In the genomic region with DNA sequence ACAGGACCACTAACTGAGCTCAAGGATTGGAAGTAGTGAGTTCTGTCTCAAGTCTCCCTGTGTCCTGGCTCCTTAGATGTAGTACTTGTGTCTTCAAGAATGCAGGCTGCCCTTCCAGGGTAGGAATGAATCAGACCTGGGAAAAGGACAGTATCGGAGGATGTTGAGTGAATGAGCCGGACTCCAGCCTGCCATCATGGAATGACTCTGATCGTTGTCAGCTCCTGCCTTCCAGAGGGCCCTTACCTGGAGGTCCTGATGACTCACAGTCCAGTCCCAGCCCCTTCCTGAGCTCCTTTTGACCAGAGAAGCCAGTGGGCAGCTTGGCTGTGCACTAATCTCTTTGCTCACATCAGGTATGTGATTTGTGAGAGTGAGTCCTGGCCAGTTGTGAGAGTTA, we compare ENCODE assay signal across 38 cellular contexts.
"Had no signal": no experiment of that assay in that cellular context is flagged by ENCODE, and none has a peak within 500 bp of the region (broad histone marks: within the 10 kb centered on the region; RNA-seq: fewer than 3 reads in every experiment).

No MANE protein-coding gene starts in this region.

- H3K36me3 Mint-ChIP-seq: activated naive CD4-positive, alpha-beta T cell treated with anti-CD3 and anti-CD28 coated beads, Interleukin-2, amount 50 U/mL, for 24 hours; activated naive CD8-positive, alpha-beta T cell treated with anti-CD3 and anti-CD28 coated beads for 36 hours; brain had no signal

- DNase-seq: activated B cell treated with CpG ODN at 0.5 μM for 24 hours; activated CD4-positive, alpha-beta T cell treated with anti-CD3 and anti-CD28 coated beads for 48 hours; activated CD4-positive, alpha-beta T cell treated with anti-CD3 and anti-CD28 coated beads, Interleukin-2, amount 50 U/mL, for 1 hour; activated CD4-positive, alpha-beta T cell treated with anti-CD3 and anti-CD28 coated beads, Interleukin-2, amount 50 U/mL, for 48 hours; activated CD8-positive, alpha-beta memory T cell treated with anti-CD3 and anti-CD28 coated beads for 24 hours; activated CD8-positive, alpha-beta memory T cell treated with anti-CD3 and anti-CD28 coated beads, Interleukin-2, amount 50 U/mL, for 4 hours; activated CD8-positive, alpha-beta T cell treated with anti-CD3 and anti-CD28 coated beads for 36 hours; activated effector memory CD4-positive, alpha-beta T cell treated with anti-CD3 and anti-CD28 coated beads, Interleukin-2, amount 50 U/mL, for 16 hours; activated naive CD4-positive, alpha-beta T cell treated with anti-CD3 and anti-CD28 coated beads for 36 hours; activated naive CD8-positive, alpha-beta T cell treated with anti-CD3 and anti-CD28 coated beads for 36 hours; activated naive CD8-positive, alpha-beta T cell treated with anti-CD3 and anti-CD28 coated beads, Interleukin-2, amount 50 U/mL, for 24 hours; activated T-cell treated with anti-CD3 and anti-CD28 coated beads, Interleukin-2, amount 50 U/mL, for 1 hour; activated T-cell treated with anti-CD3 and anti-CD28 coated beads, Interleukin-2, amount 50 U/mL, for 48 hours; adrenal gland; amygdala; central memory CD4-positive, alpha-beta T cell; cerebellar nuclear complex; effector CD4-positive, alpha-beta T cell; effector memory CD8-positive, alpha-beta T cell; erythroblast; foreskin melanocyte; T-helper 1 cell; T-helper 17 cell; T1000; WERI-Rb-1 had no signal

- H3K27me3 ChIP-seq: adrenal gland, ascending aorta, breast epithelium, cardiac muscle cell, esophagus muscularis mucosa, gastroesophageal sphincter had no signal

- H3K4me3 ChIP-seq: adrenal gland, ascending aorta, breast epithelium, cardiac muscle cell, coronary artery, esophagus muscularis mucosa, gastroesophageal sphincter had no signal

- H3K4me1 Mint-ChIP-seq: activated B cell treated with CpG ODN at 0.5 μM for 24 hours; activated naive CD4-positive, alpha-beta T cell treated with anti-CD3 and anti-CD28 coated beads, Interleukin-2, amount 50 U/mL, for 24 hours; activated naive CD8-positive, alpha-beta T cell treated with anti-CD3 and anti-CD28 coated beads for 36 hours; activated naive CD8-positive, alpha-beta T cell treated with anti-CD3 and anti-CD28 coated beads, Interleukin-2, amount 50 U/mL, for 24 hours; T-helper 17 cell had no signal

- H3K27ac Mint-ChIP-seq: activated B cell treated with CpG ODN at 0.5 μM for 24 hours; activated CD8-positive, alpha-beta T cell treated with anti-CD3 and anti-CD28 coated beads for 36 hours; activated naive CD4-positive, alpha-beta T cell treated with anti-CD3 and anti-CD28 coated beads for 36 hours; activated naive CD4-positive, alpha-beta T cell treated with anti-CD3 and anti-CD28 coated beads, Interleukin-2, amount 50 U/mL, for 24 hours; activated naive CD8-positive, alpha-beta T cell treated with anti-CD3 and anti-CD28 coated beads for 36 hours; activated naive CD8-positive, alpha-beta T cell treated with anti-CD3 and anti-CD28 coated beads, Interleukin-2, amount 50 U/mL, for 24 hours; activated T-helper 1 cell treated with anti-CD3 and anti-CD28 coated beads, Interleukin-12 subunit alpha, Interleukin-12 subunit beta, Interleukin-2, Interleukin-4 antibody, amounts not matched to agents 30 ng/mL and 10 ng/mL and 1 ng/mL, durations not matched to agents 14 hours and 24 hours and 36 hours; activated T-helper 2 cell treated with anti-CD3 and anti-CD28 coated beads, Interferon-gamma antibody, Interleukin-2, Interleukin-4, amounts not matched to agents 10 μg/mL and 5 μg/mL and 100 μg/mL, durations not matched to agents 14 hours and 24 hours and 36 hours; dendritic cell treated with granulocyte-macrophage colony-stimulating factor and Interleukin-4, amounts not matched to agents 40 ng/mL and 50 ng/mL, for 4 days; effector memory CD8-positive, alpha-beta T cell; T-helper 17 cell; T-helper 2 cell treated with Interferon-gamma antibody and Interleukin-4, amounts not matched to agents 5 μg/mL and 100 μg/mL, for 36 hours had no signal

- H3K9me3 Mint-ChIP-seq: activated B cell treated with CpG ODN at 0.5 μM for 24 hours; activated CD8-positive, alpha-beta T cell treated with anti-CD3 and anti-CD28 coated beads for 36 hours; activated naive CD4-positive, alpha-beta T cell treated with anti-CD3 and anti-CD28 coated beads for 36 hours; activated naive CD4-positive, alpha-beta T cell treated with anti-CD3 and anti-CD28 coated beads, Interleukin-2, amount 50 U/mL, for 24 hours; activated naive CD8-positive, alpha-beta T cell treated with anti-CD3 and anti-CD28 coated beads for 36 hours; activated naive CD8-positive, alpha-beta T cell treated with anti-CD3 and anti-CD28 coated beads, Interleukin-2, amount 50 U/mL, for 24 hours; activated T-helper 1 cell treated with anti-CD3 and anti-CD28 coated beads, Interleukin-12 subunit alpha, Interleukin-12 subunit beta, Interleukin-2, Interleukin-4 antibody, amounts not matched to agents 30 ng/mL and 10 ng/mL and 1 ng/mL, durations not matched to agents 14 hours and 24 hours and 36 hours; activated T-helper 2 cell treated with anti-CD3 and anti-CD28 coated beads, Interferon-gamma antibody, Interleukin-2, Interleukin-4, amounts not matched to agents 10 μg/mL and 5 μg/mL and 100 μg/mL, durations not matched to agents 14 hours and 24 hours and 36 hours; dendritic cell treated with granulocyte-macrophage colony-stimulating factor and Interleukin-4, amounts not matched to agents 40 ng/mL and 50 ng/mL, for 4 days; effector memory CD8-positive, alpha-beta T cell; T-helper 2 cell treated with Interferon-gamma antibody and Interleukin-4, amounts not matched to agents 5 μg/mL and 100 μg/mL, for 36 hours had no signal

- H3K4me3 Mint-ChIP-seq: activated B cell treated with CpG ODN at 0.5 μM for 24 hours; activated CD8-positive, alpha-beta T cell treated with anti-CD3 and anti-CD28 coated beads for 36 hours; activated naive CD4-positive, alpha-beta T cell treated with anti-CD3 and anti-CD28 coated beads for 36 hours; activated naive CD4-positive, alpha-beta T cell treated with anti-CD3 and anti-CD28 coated beads, Interleukin-2, amount 50 U/mL, for 24 hours; activated naive CD8-positive, alpha-beta T cell treated with anti-CD3 and anti-CD28 coated beads for 36 hours; activated naive CD8-positive, alpha-beta T cell treated with anti-CD3 and anti-CD28 coated beads, Interleukin-2, amount 50 U/mL, for 24 hours; activated T-helper 1 cell treated with anti-CD3 and anti-CD28 coated beads, Interleukin-12 subunit alpha, Interleukin-12 subunit beta, Interleukin-2, Interleukin-4 antibody, amounts not matched to agents 30 ng/mL and 10 ng/mL and 1 ng/mL, durations not matched to agents 14 hours and 24 hours and 36 hours; brain; dendritic cell treated with granulocyte-macrophage colony-stimulating factor and Interleukin-4, amounts not matched to agents 40 ng/mL and 50 ng/mL, for 4 days; effector memory CD8-positive, alpha-beta T cell; T-helper 17 cell; T-helper 2 cell treated with Interferon-gamma antibody and Interleukin-4, amounts not matched to agents 5 μg/mL and 100 μg/mL, for 36 hours had no signal

- H3K27me3 Mint-ChIP-seq: dendritic cell treated with granulocyte-macrophage colony-stimulating factor and Interleukin-4, amounts not matched to agents 40 ng/mL and 50 ng/mL, for 4 days had no signal

- H3K27ac ChIP-seq: adrenal gland, ascending aorta, breast epithelium, cardiac muscle cell, coronary artery, esophagus muscularis mucosa, gastroesophageal sphincter, WERI-Rb-1 had no signal

- ATAC-seq: activated CD4-positive, CD25-positive, alpha-beta regulatory T cell treated with anti-CD3 and anti-CD28 coated beads, Interleukin-2, amount 50 U/mL, for 24 hours; activated CD8-positive, alpha-beta T cell treated with anti-CD3 and anti-CD28 coated beads for 36 hours; activated naive CD8-positive, alpha-beta T cell treated with anti-CD3 and anti-CD28 coated beads, Interleukin-2, amount 50 U/mL, for 24 hours; effector memory CD8-positive, alpha-beta T cell; gastroesophageal sphincter; T-helper 17 cell had no signal
